1 cellular context compared by ENCODE assay signal in the genomic region with DNA sequence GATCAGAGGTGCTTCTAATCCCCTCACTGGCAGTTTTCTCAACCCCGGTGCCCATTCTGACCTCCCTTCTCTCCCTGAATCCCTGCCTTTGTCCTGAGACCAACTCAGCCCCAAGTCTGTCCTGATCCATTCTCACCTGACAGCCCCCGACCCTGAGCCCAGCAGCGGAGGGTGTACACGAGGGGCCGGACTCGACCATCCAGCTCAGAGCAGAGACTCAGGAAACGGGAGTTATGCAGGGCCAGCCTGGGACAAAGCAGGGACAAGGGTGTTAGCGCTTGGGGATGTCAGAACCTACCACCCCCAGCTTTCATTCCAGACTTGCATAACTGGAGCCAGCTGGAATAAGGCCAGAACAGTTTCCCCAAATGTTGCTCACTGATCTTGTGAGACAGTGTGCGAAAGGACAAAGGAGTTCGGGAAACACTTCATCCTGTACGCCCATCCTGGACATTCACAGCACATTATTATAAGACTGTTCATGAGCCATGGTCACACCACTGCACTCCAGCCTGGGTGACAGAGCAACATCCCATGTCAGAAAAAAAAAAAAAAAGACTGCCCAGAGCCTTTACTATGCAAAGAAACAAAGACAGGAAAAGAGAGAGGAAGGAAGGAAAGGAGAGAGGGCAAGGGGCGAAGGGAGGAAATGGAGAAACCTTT.
TF ChIP-seq lines count a peak whose summit lies in the region.

No MANE protein-coding gene starts in this region.

TF ChIP-seq in IMR-90, 13 proteins besides CTCF, POLR2A, EP300 and RAD21 (continued from another document):
- TF ChIP-seq FOS (IDR thresholded peaks at IDR 0.05; ENCODE audit: low read depth, low read length) (no peak), NFE2L2 (IDR thresholded peaks at IDR 0.05; ENCODE audit: low read depth, low read length) (no peak), RCOR1 (IDR thresholded peaks at IDR 0.05; ENCODE audit: insufficient replicate concordance, low read length) (no peak), SMC3 (IDR thresholded peaks at IDR 0.05; ENCODE audit: low read depth, low read length) (no peak), MAFK (IDR thresholded peaks at IDR 0.05; ENCODE audit: low read depth, low read length) (no peak), RFX5 (IDR thresholded peaks at IDR 0.05; ENCODE audit: low read depth, low read length) (no peak), CEBPB (IDR thresholded peaks at IDR 0.05; ENCODE audit: low read depth, low read length) (no peak)
- TF ChIP-seq, protein P1, sequence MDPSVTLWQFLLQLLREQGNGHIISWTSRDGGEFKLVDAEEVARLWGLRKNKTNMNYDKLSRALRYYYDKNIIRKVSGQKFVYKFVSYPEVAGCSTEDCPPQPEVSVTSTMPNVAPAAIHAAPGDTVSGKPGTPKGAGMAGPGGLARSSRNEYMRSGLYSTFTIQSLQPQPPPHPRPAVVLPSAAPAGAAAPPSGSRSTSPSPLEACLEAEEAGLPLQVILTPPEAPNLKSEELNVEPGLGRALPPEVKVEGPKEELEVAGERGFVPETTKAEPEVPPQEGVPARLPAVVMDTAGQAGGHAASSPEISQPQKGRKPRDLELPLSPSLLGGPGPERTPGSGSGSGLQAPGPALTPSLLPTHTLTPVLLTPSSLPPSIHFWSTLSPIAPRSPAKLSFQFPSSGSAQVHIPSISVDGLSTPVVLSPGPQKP (IDR thresholded peaks at IDR 0.05; ENCODE audit: borderline replicate concordance, low read depth, low read length), result no peak
- TF ChIP-seq, protein P2, sequence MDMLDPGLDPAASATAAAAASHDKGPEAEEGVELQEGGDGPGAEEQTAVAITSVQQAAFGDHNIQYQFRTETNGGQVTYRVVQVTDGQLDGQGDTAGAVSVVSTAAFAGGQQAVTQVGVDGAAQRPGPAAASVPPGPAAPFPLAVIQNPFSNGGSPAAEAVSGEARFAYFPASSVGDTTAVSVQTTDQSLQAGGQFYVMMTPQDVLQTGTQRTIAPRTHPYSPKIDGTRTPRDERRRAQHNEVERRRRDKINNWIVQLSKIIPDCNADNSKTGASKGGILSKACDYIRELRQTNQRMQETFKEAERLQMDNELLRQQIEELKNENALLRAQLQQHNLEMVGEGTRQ (IDR thresholded peaks at IDR 0.05; ENCODE audit: low read depth, low read length), result no peak
